17 cellular contexts compared by ENCODE assay signal in genomic region chr4:43607400-43607799, GRCh38.
"Had no signal": no experiment of that assay in that cellular context is flagged by ENCODE, and none has a peak within 500 bp of the region (broad histone marks: within the 10 kb centered on the region; RNA-seq: fewer than 3 reads in every experiment).

No MANE protein-coding gene starts in this region.

- ATAC-seq: natural killer cell treated with Interleukin-12 subunit alpha and Interleukin-12 subunit beta and Interleukin-15 and Interleukin-18, amount 100 ng/mL, for 72 hours; WTC11 had no signal

- H3K36me3 ChIP-seq: brain microvascular endothelial cell, left ventricle myocardium inferior, tibial nerve, uterus had no signal

- H3K4me3 ChIP-seq: left ventricle myocardium inferior, tibial nerve, uterus had no signal

- H3K9me3 ChIP-seq: tibial nerve, uterus had no signal

- H3K27me3 ChIP-seq: brain microvascular endothelial cell, tibial nerve, uterus had no signal

- DNase-seq: activated CD4-positive, alpha-beta T cell treated with anti-CD3 and anti-CD28 coated beads, Interleukin-2, amount 10 ng/mL, durations not matched to agents 7 days and 5 days; activated naive CD4-positive, alpha-beta T cell; activated naive CD8-positive, alpha-beta T cell treated with anti-CD3 and anti-CD28 coated beads, Interleukin-2, amount 10 ng/mL, durations not matched to agents 7 days and 5 days; activated T-cell treated with anti-CD3 and anti-CD28 coated beads for 4 hours; brain microvascular endothelial cell; cerebellar nuclear complex; effector CD8-positive, alpha-beta T cell; foreskin melanocyte; left ventricle myocardium inferior; mesendoderm; stimulated activated CD4-positive, alpha-beta T cell treated with anti-CD3 and anti-CD28 coated beads, Interleukin-2, amount 100 ng/mL, for 48 hours; stimulated activated naive CD4-positive, alpha-beta T cell; uterus had no signal

- H3K4me1 ChIP-seq: left ventricle myocardium inferior, tibial nerve, uterus had no signal

- H3K27ac ChIP-seq: brain microvascular endothelial cell, left ventricle myocardium inferior, tibial nerve, uterus had no signal

- FAIRE-seq: TTC549 had no signal
